In genomic region chr2:181393472-181393871, GRCh38 we compare ENCODE assay signal across 7 cellular contexts.
DNase-seq lines count a peak whose midpoint lies in the region; ATAC-seq and TF ChIP-seq lines count a peak whose summit lies in the region.

No MANE protein-coding gene starts in this region.

- no peak overlapping the region for H3K4me3 ChIP-seq in GM12865 (ENCODE audit: low read depth, low read length)
- no peak overlapping the region for H3K4me3 ChIP-seq in OCI-LY7 (ENCODE audit: low read depth, low read length, poor library complexity, severe bottlenecking)
- H3K4me3 ChIP-seq in skeletal muscle satellite cell (ENCODE audit: low read length), result peak overlapping the region; percentile 46

- no peaks in the 10 kb centered on the region for H3K9me2 ChIP-seq in OCI-LY7 (ENCODE audit: insufficient read depth, low read length)

- CTCF ChIA-PET in OCI-LY7 (lab: Charles Lee; ENCODE audit: unreplicated experiment), result no interaction called here

- peak; percentile 38 for DNase-seq in GM12865 (ENCODE audit: low read depth)
- DNase-seq in OCI-LY7 (ENCODE audit: low spot score), result no peak
- DNase-seq in dermis blood vessel endothelial cell, result peak; percentile 72
- DNase-seq in stimulated activated CD4-positive, alpha-beta T cell treated with anti-CD3 and anti-CD28 coated beads, Interleukin-2, amount 100 ng/mL, for 24 hours, result no peak
- no peak for DNase-seq in midbrain (lab: John Stamatoyannopoulos, UW)

- TF ChIP-seq CTCF in GM12865 (IDR thresholded peaks at IDR 0.05; ENCODE audit: insufficient read depth, low read depth, low read length, missing control alignments), result no peak
- TF ChIP-seq CTCF in OCI-LY7 (conservative IDR thresholded peaks at IDR 0.05; ENCODE audit: low read length), result no peak

- H4K20me1 ChIP-seq in OCI-LY7 (ENCODE audit: insufficient read depth, low read length), result no peaks in the 10 kb centered on the region

- H3K4me1 ChIP-seq in OCI-LY7 (ENCODE audit: insufficient read depth, low read length, poor library complexity, severe bottlenecking) (peaks cover 14% of the 10 kb centered on the region), skeletal muscle satellite cell (ENCODE audit: control insufficient read depth, insufficient read depth, low read length) (peaks cover 10% of the 10 kb centered on the region)

- no TSS peak for BruUV-seq in OCI-LY7 (replicated peaks; lab: Mats Ljungman, UMichigan)

- peak; percentile 36 for ATAC-seq in HG02798 (IDR thresholded peaks at IDR 0.05; ENCODE audit: poor library complexity, unreplicated experiment)

- POLR2A ChIA-PET in OCI-LY7 (lab: Charles Lee), result interaction anchor here (0.7 to 1.3 kb wide), 8 partner anchors 12 to 79 kb away, joined by 3 to 5 read pairs (median 4); partner anchors contain the start of gene ITGA4

- H3K4me2 ChIP-seq in OCI-LY7 (ENCODE audit: low read length) (peak overlapping the region; percentile 33), skeletal muscle satellite cell (ENCODE audit: low read length) (peak overlapping the region; percentile 66)

- H3K79me2 ChIP-seq in OCI-LY7 (ENCODE audit: insufficient read depth, low read depth, low read length), result no peaks in the 10 kb centered on the region

- intact Hi-C loops in OCI-LY7 (cut with micrococcal nuclease; ENCODE audit: unreplicated experiment), result no loop called here

- H3K36me3 ChIP-seq in OCI-LY7 (ENCODE audit: insufficient read depth, low read length) (no peaks in the 10 kb centered on the region), skeletal muscle satellite cell (ENCODE audit: insufficient read depth, low read length) (no peaks in the 10 kb centered on the region)

- H3K27me3 ChIP-seq in skeletal muscle satellite cell (ENCODE audit: control insufficient read depth, insufficient read depth, low read length), result no peaks in the 10 kb centered on the region

- peak overlapping the region; percentile 63 for H2AFZ ChIP-seq in OCI-LY7 (ENCODE audit: low read length)

- H3K9me3 ChIP-seq in OCI-LY7 (ENCODE audit: low read length) (no peaks in the 10 kb centered on the region), skeletal muscle satellite cell (replicated peaks; ENCODE audit: low read length) (no peaks in the 10 kb centered on the region)

- H3K27ac ChIP-seq in OCI-LY7 (ENCODE audit: low read depth, low read length, poor library complexity, severe bottlenecking), result no peak overlapping the region

- H3K9ac ChIP-seq in skeletal muscle satellite cell (ENCODE audit: low read depth, low read length), result peak overlapping the region; percentile 49

Comparison
In these comparisons a context has a peak if more than half of its experiments do, and no peak if none do; other contexts are left out.
1. DNase-seq: peak in GM12865 (single experiment) and dermis blood vessel endothelial cell (single experiment); none in OCI-LY7 (single experiment), stimulated activated CD4-positive, alpha-beta T cell treated with anti-CD3 and anti-CD28 coated beads, Interleukin-2, amount 100 ng/mL, for 24 hours (0 of 2) and midbrain (single experiment).